In the genomic region with DNA sequence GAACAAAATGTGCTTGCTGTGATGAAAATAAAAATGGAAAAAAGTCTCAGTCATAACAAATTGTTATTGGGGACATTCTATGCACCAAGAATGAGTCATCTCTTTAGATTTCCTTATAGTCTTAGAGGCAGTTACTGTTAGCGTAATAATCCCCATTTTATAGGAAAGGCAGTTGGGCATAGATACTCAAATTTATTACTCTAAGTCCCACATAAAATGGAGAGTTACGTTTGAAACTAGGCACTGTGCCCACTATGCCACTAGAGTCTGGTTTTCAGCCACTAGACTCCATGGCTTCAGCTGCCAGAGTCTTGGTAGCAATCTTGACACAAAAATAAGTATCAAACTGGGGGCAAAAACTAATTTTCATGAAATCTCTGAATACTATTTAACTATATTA, we compare ENCODE assay signal across 26 cellular contexts.
"Had no signal": no experiment of that assay in that cellular context is flagged by ENCODE, and none has a peak within 500 bp of the region (broad histone marks: within the 10 kb centered on the region; RNA-seq: fewer than 3 reads in every experiment).

No MANE protein-coding gene starts in this region.

- H2AFZ ChIP-seq: neural progenitor cell had no signal

- H3K36me3 ChIP-seq: left lung, lower lobe of right lung, neural progenitor cell, ovary, right atrium auricular region, right lobe of liver, tibial nerve, upper lobe of left lung, vagina had no signal

- H3K4me3 ChIP-seq: left lung, lower lobe of right lung, neural progenitor cell, ovary, right atrium auricular region, right lobe of liver, smooth muscle cell, tibial nerve, upper lobe of left lung, vagina had no signal

- H3K27me3 ChIP-seq: left lung, neural progenitor cell, ovary, right atrium auricular region, right lobe of liver, tibial nerve, upper lobe of left lung, vagina had no signal

- ATAC-seq: left cardiac atrium; left lung; lower lobe of right lung; natural killer cell; right lobe of liver; stimulated activated memory B cell treated with anti-CD40 and anti-IgM and Interleukin-4, amounts not matched to agents 10 μg/mL and 1 μg/mL and 100 μg/mL, for 72 hours; stimulated activated naive CD8-positive, alpha-beta T cell treated with anti-CD3 and anti-CD28 coated beads, Interleukin-15, amount 100 ng/mL, for 72 hours had no signal

- H3K4me1 ChIP-seq: left lung, lower lobe of right lung, neural progenitor cell, right atrium auricular region, right lobe of liver, tibial nerve, upper lobe of left lung, vagina had no signal

- H3K27ac ChIP-seq: left lung, lower lobe of right lung, neural progenitor cell, ovary, right atrium auricular region, right lobe of liver, tibial nerve, upper lobe of left lung, vagina had no signal

- H3K9ac ChIP-seq: neural progenitor cell had no signal

- DNase-seq: hippocampal formation; kidney glomerular epithelial cell; left cardiac atrium; left lung; lower lobe of right lung; mammary epithelial cell; mesenchymal stem cell; naive B cell; natural killer cell; nephron progenitor cell; ovary; right lobe of liver; stimulated activated CD4-positive, alpha-beta T cell treated with anti-CD3 and anti-CD28 coated beads, Interleukin-1b, Interleukin-23, amount 100 ng/mL, for 48 hours; stimulated activated CD4-positive, alpha-beta T cell treated with anti-CD3 and anti-CD28 coated beads, Interleukin-2, amount 100 ng/mL, for 48 hours; stimulated activated CD4-positive, alpha-beta T cell treated with anti-CD3 and anti-CD28 coated beads, Interleukin-4, amount 100 ng/mL, for 4 hours; stimulated activated CD8-positive, alpha-beta memory T cell treated with anti-CD3 and anti-CD28 coated beads, Interleukin-4, amount 100 ng/mL, for 48 hours; stimulated activated naive CD4-positive, alpha-beta T cell treated with Interleukin-2 at 50 U/mL for 16 hours; stimulated activated naive CD8-positive, alpha-beta T cell treated with anti-CD3 and anti-CD28 coated beads, Interleukin-15, amount 100 ng/mL, for 72 hours; substantia nigra; upper lobe of left lung had no signal

- H3K4me2 ChIP-seq: neural progenitor cell, smooth muscle cell had no signal
